In genomic region chr14:22837059-22837749, GRCh38 we compare ENCODE assay signal across 1 cellular context.
TF ChIP-seq lines count a peak whose summit lies in the region.

No MANE protein-coding gene starts in this region.

TF ChIP-seq in HepG2, 621 proteins besides CTCF, POLR2A, EP300 and RAD21 (continued from another document and continues in another):
- TF ChIP-seq, protein P1, sequence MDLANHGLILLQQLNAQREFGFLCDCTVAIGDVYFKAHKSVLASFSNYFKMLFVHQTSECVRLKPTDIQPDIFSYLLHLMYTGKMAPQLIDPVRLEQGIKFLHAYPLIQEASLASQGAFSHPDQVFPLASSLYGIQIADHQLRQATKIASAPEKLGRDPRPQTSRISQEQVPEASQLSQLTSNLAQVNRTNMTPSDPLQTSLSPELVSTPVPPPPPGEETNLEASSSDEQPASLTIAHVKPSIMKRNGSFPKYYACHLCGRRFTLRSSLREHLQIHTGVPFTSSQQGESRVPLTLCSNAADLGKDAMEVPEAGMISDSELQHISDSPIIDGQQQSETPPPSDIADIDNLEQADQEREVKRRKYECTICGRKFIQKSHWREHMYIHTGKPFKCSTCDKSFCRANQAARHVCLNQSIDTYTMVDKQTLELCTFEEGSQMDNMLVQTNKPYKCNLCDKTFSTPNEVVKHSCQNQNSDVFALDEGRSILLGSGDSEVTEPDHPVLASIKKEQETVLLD (CRISPR knock-in tag; IDR thresholded peaks at IDR 0.05; ENCODE audit: low read depth), result no peak
- TF ChIP-seq ZNF468 (CRISPR knock-in tag; IDR thresholded peaks at IDR 0.05) (no peak), ZMYM3 (CRISPR knock-in tag; IDR thresholded peaks at IDR 0.05) (no peak; the same call in 1 of the 2 replicates), ZNF776 (CRISPR knock-in tag; IDR thresholded peaks at IDR 0.05) (no peak), ZNF781 (CRISPR knock-in tag; IDR thresholded peaks at IDR 0.05; ENCODE audit: borderline replicate concordance, not compliant biosample characterization) (no peak), ZNF383 (CRISPR knock-in tag; IDR thresholded peaks at IDR 0.05; ENCODE audit: borderline replicate concordance) (no peak), SMARCC2 (IDR thresholded peaks at IDR 0.05) (no peak), RORA (CRISPR knock-in tag; IDR thresholded peaks at IDR 0.05) (no peak), ZNF749 (CRISPR knock-in tag; IDR thresholded peaks at IDR 0.05; ENCODE audit: borderline replicate concordance) (0 out of 2 replicates have a peak, but pooled peaks have one; percentile 19), ZFP36L1 (CRISPR knock-in tag; IDR thresholded peaks at IDR 0.05) (no peak), MEF2D (CRISPR knock-in tag; IDR thresholded peaks at IDR 0.05) (no peak), ARID5B (CRISPR knock-in tag; IDR thresholded peaks at IDR 0.05) (peak; percentile 54; the same call in 1 of the 2 replicates), CENPX (CRISPR knock-in tag; IDR thresholded peaks at IDR 0.05) (no peak), PRMT3 (CRISPR knock-in tag; IDR thresholded peaks at IDR 0.05; ENCODE audit: borderline replicate concordance, low read depth) (no peak), ZBTB10 (CRISPR knock-in tag; IDR thresholded peaks at IDR 0.05; ENCODE audit: borderline replicate concordance) (no peak), MBD4 (IDR thresholded peaks at IDR 0.05; ENCODE audit: borderline replicate concordance, low read length) (no peak), ZNF569 (CRISPR knock-in tag; IDR thresholded peaks at IDR 0.05; ENCODE audit: borderline replicate concordance) (no peak), REPIN1 (CRISPR knock-in tag; IDR thresholded peaks at IDR 0.05; ENCODE audit: borderline replicate concordance, low read depth) (peak; percentile 50), FOXA1 (IDR thresholded peaks at IDR 0.05) (no peak), FOXA1 (CRISPR knock-in tag; IDR thresholded peaks at IDR 0.05) (peak; percentile 25; the same call in 1 of the 2 replicates), KDM2A (CRISPR knock-in tag; IDR thresholded peaks at IDR 0.05; ENCODE audit: borderline replicate concordance, low read depth) (peak; percentile 82), SOX6 (IDR thresholded peaks at IDR 0.05) (no peak), SOX6 (CRISPR knock-in tag; IDR thresholded peaks at IDR 0.05) (peak; percentile 10; the same call in 1 of the 2 replicates), SP2 (CRISPR knock-in tag; IDR thresholded peaks at IDR 0.05) (no peak; the same call in 1 of the 2 replicates), BRCA1 (CRISPR knock-in tag; IDR thresholded peaks at IDR 0.05) (peak; percentile 14; the same call in 1 of the 2 replicates), TEAD3 (CRISPR knock-in tag; optimal IDR thresholded peaks at IDR 0.05; ENCODE audit: borderline replicate concordance) (peak; percentile 22), ZNF703 (CRISPR knock-in tag; IDR thresholded peaks at IDR 0.05; ENCODE audit: borderline replicate concordance) (peak; percentile 90), MLLT10 (CRISPR knock-in tag; IDR thresholded peaks at IDR 0.05) (no peak), KDM5B (CRISPR knock-in tag; IDR thresholded peaks at IDR 0.05; ENCODE audit: borderline replicate concordance) (peak; percentile 66; the same call in 1 of the 2 replicates), STAG1 (CRISPR knock-in tag; IDR thresholded peaks at IDR 0.05) (peak; percentile 20; the same call in 1 of the 2 replicates), ZNF460 (CRISPR knock-in tag; IDR thresholded peaks at IDR 0.05; ENCODE audit: borderline replicate concordance) (no peak), ZBTB7B (CRISPR knock-in tag; IDR thresholded peaks at IDR 0.05) (peak; percentile 84)
- TF ChIP-seq, protein P2, sequence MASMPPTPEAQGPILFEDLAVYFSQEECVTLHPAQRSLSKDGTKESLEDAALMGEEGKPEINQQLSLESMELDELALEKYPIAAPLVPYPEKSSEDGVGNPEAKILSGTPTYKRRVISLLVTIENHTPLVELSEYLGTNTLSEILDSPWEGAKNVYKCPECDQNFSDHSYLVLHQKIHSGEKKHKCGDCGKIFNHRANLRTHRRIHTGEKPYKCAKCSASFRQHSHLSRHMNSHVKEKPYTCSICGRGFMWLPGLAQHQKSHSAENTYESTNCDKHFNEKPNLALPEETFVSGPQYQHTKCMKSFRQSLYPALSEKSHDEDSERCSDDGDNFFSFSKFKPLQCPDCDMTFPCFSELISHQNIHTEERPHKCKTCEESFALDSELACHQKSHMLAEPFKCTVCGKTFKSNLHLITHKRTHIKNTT (CRISPR knock-in tag; IDR thresholded peaks at IDR 0.05), result no peak
- TF ChIP-seq, protein P3, sequence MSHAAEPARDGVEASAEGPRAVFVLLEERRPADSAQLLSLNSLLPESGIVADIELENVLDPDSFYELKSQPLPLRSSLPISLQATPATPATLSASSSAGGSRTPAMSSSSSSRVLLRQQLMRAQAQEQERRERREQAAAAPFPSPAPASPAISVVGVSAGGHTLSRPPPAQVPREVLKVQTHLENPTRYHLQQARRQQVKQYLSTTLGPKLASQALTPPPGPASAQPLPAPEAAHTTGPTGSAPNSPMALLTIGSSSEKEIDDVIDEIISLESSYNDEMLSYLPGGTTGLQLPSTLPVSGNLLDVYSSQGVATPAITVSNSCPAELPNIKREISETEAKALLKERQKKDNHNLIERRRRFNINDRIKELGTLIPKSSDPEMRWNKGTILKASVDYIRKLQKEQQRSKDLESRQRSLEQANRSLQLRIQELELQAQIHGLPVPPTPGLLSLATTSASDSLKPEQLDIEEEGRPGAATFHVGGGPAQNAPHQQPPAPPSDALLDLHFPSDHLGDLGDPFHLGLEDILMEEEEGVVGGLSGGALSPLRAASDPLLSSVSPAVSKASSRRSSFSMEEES (CRISPR knock-in tag; IDR thresholded peaks at IDR 0.05), result peak; percentile 62
- TF ChIP-seq, protein P4, sequence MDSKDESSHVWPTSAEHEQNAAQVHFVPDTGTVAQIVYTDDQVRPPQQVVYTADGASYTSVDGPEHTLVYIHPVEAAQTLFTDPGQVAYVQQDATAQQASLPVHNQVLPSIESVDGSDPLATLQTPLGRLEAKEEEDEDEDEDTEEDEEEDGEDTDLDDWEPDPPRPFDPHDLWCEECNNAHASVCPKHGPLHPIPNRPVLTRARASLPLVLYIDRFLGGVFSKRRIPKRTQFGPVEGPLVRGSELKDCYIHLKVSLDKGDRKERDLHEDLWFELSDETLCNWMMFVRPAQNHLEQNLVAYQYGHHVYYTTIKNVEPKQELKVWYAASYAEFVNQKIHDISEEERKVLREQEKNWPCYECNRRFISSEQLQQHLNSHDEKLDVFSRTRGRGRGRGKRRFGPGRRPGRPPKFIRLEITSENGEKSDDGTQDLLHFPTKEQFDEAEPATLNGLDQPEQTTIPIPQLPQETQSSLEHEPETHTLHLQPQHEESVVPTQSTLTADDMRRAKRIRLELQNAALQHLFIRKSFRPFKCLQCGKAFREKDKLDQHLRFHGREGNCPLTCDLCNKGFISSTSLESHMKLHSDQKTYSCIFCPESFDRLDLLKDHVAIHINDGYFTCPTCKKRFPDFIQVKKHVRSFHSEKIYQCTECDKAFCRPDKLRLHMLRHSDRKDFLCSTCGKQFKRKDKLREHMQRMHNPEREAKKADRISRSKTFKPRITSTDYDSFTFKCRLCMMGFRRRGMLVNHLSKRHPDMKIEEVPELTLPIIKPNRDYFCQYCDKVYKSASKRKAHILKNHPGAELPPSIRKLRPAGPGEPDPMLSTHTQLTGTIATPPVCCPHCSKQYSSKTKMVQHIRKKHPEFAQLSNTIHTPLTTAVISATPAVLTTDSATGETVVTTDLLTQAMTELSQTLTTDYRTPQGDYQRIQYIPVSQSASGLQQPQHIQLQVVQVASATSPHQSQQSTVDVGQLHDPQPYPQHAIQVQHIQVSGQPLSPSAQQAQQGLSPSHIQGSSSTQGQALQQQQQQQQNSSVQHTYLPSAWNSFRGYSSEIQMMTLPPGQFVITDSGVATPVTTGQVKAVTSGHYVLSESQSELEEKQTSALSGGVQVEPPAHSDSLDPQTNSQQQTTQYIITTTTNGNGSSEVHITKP (CRISPR knock-in tag; IDR thresholded peaks at IDR 0.05; ENCODE audit: low read depth), result no peak
- TF ChIP-seq, protein P5, sequence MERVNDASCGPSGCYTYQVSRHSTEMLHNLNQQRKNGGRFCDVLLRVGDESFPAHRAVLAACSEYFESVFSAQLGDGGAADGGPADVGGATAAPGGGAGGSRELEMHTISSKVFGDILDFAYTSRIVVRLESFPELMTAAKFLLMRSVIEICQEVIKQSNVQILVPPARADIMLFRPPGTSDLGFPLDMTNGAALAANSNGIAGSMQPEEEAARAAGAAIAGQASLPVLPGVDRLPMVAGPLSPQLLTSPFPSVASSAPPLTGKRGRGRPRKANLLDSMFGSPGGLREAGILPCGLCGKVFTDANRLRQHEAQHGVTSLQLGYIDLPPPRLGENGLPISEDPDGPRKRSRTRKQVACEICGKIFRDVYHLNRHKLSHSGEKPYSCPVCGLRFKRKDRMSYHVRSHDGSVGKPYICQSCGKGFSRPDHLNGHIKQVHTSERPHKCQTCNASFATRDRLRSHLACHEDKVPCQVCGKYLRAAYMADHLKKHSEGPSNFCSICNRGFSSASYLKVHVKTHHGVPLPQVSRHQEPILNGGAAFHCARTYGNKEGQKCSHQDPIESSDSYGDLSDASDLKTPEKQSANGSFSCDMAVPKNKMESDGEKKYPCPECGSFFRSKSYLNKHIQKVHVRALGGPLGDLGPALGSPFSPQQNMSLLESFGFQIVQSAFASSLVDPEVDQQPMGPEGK (CRISPR knock-in tag; IDR thresholded peaks at IDR 0.05), result peak; percentile 45
- TF ChIP-seq, protein P6, sequence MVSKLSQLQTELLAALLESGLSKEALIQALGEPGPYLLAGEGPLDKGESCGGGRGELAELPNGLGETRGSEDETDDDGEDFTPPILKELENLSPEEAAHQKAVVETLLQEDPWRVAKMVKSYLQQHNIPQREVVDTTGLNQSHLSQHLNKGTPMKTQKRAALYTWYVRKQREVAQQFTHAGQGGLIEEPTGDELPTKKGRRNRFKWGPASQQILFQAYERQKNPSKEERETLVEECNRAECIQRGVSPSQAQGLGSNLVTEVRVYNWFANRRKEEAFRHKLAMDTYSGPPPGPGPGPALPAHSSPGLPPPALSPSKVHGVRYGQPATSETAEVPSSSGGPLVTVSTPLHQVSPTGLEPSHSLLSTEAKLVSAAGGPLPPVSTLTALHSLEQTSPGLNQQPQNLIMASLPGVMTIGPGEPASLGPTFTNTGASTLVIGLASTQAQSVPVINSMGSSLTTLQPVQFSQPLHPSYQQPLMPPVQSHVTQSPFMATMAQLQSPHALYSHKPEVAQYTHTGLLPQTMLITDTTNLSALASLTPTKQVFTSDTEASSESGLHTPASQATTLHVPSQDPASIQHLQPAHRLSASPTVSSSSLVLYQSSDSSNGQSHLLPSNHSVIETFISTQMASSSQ (IDR thresholded peaks at IDR 0.05; ENCODE audit: low read depth), result no peak
- TF ChIP-seq, protein P6 (CRISPR knock-in tag; IDR thresholded peaks at IDR 0.05; ENCODE audit: borderline replicate concordance), result peak; percentile 36; the same call in 1 of the 2 replicates
